1 cellular context compared by ENCODE assay signal in genomic region chr15:101439920-101440319, GRCh38.
TF ChIP-seq lines count a peak whose summit lies in the region.

No MANE protein-coding gene starts in this region.

TF ChIP-seq in IMR-90, 13 proteins besides CTCF, POLR2A, EP300 and RAD21 (continued from another document):
- TF ChIP-seq BHLHE40 (IDR thresholded peaks at IDR 0.05; ENCODE audit: low read depth, low read length), result no peak
- no peak for TF ChIP-seq NFE2L2 (IDR thresholded peaks at IDR 0.05; ENCODE audit: low read depth, low read length)
- no peak for TF ChIP-seq CHD1 (IDR thresholded peaks at IDR 0.05; ENCODE audit: low read depth, low read length)
- no peak for TF ChIP-seq MAZ (IDR thresholded peaks at IDR 0.05; ENCODE audit: borderline replicate concordance, low read depth, low read length)
- TF ChIP-seq FOS (IDR thresholded peaks at IDR 0.05; ENCODE audit: low read depth, low read length), result no peak
- TF ChIP-seq RFX5 (IDR thresholded peaks at IDR 0.05; ENCODE audit: low read depth, low read length), result no peak
- no peak for TF ChIP-seq ELK1 (IDR thresholded peaks at IDR 0.05; ENCODE audit: borderline replicate concordance, low read depth, low read length)
